In the genomic region with DNA sequence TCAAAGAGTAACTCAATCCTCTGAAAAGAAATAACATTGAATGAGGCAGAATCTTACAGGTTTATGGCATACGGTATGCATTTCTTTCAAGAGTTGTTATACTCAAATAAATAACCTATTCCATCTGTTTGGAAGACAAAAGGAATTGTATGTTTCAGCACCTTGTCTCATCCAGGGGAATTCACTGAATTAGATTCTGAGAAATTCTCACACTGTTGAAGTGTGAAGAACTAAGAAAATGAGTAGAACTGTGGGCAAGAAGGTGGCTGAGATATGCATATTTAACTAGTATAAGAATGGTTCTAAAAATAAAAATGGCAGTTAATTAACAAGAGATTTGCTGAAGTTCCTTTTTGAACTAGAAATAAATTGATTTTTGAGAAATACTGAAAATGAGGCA, we compare ENCODE assay signal across 32 cellular contexts.
"Had no signal": no experiment of that assay in that cellular context is flagged by ENCODE, and none has a peak within 500 bp of the region (broad histone marks: within the 10 kb centered on the region; RNA-seq: fewer than 3 reads in every experiment).

No MANE protein-coding gene starts in this region.

- H3K27ac Mint-ChIP-seq: dendritic cell treated with granulocyte-macrophage colony-stimulating factor and Interleukin-4, amounts not matched to agents 40 ng/mL and 50 ng/mL, for 4 days; endodermal cell; memory B cell; natural killer cell; stimulated activated memory B cell treated with anti-CD40 and anti-IgM and Interleukin-4, amounts not matched to agents 10 μg/mL and 1 μg/mL and 100 μg/mL, for 72 hours; type B pancreatic cell had no signal

- H3K4me3 ChIP-seq: colonic mucosa, esophagus muscularis mucosa, gastroesophageal sphincter, heart right ventricle, lung, ovary, psoas muscle, sigmoid colon, testis, tibial artery had no signal

- ATAC-seq: foreskin keratinocyte; gastroesophageal sphincter; heart right ventricle; left colon; left ventricle myocardium superior; natural killer cell; psoas muscle; right cardiac atrium; stimulated activated memory B cell treated with anti-CD40 and anti-IgM and Interleukin-4, amounts not matched to agents 10 μg/mL and 1 μg/mL and 100 μg/mL, for 72 hours; stimulated activated naive CD8-positive, alpha-beta T cell treated with anti-CD3 and anti-CD28 coated beads, Interleukin-15, Interleukin-2, amounts not matched to agents 100 U/mL and 50 U/mL, for 24 hours had no signal

- H3K4me1 ChIP-seq: colonic mucosa, esophagus muscularis mucosa, foreskin keratinocyte, gastroesophageal sphincter, heart right ventricle, psoas muscle, sigmoid colon, testis, tibial artery had no signal

- H3K9me3 Mint-ChIP-seq: dendritic cell treated with granulocyte-macrophage colony-stimulating factor and Interleukin-4, amounts not matched to agents 40 ng/mL and 50 ng/mL, for 4 days; endodermal cell; memory B cell; natural killer cell; stimulated activated memory B cell treated with anti-CD40 and anti-IgM and Interleukin-4, amounts not matched to agents 10 μg/mL and 1 μg/mL and 100 μg/mL, for 72 hours; type B pancreatic cell had no signal

- H3K36me3 Mint-ChIP-seq: memory B cell; natural killer cell; stimulated activated memory B cell treated with anti-CD40 and anti-IgM and Interleukin-4, amounts not matched to agents 10 μg/mL and 1 μg/mL and 100 μg/mL, for 72 hours; type B pancreatic cell had no signal

- H3K4me3 Mint-ChIP-seq: dendritic cell treated with granulocyte-macrophage colony-stimulating factor and Interleukin-4, amounts not matched to agents 40 ng/mL and 50 ng/mL, for 4 days; endodermal cell; memory B cell; natural killer cell; stimulated activated memory B cell treated with anti-CD40 and anti-IgM and Interleukin-4, amounts not matched to agents 10 μg/mL and 1 μg/mL and 100 μg/mL, for 72 hours; type B pancreatic cell had no signal

- H3K27ac ChIP-seq: colonic mucosa, epithelial cell of prostate, esophagus muscularis mucosa, foreskin keratinocyte, gastroesophageal sphincter, heart right ventricle, ovary, psoas muscle, sigmoid colon, testis, tibial artery had no signal

- H3K36me3 ChIP-seq: colonic mucosa, esophagus muscularis mucosa, gastroesophageal sphincter, heart right ventricle, ovary, sigmoid colon, tibial artery had no signal

- DNase-seq: colonic mucosa; effector CD8-positive, alpha-beta T cell; endodermal cell; foreskin keratinocyte; glutamatergic neuron; heart right ventricle; hippocampal formation; islet precursor cell; kidney glomerular epithelial cell; left colon; left ventricle myocardium superior; natural killer cell; occipital lobe; ovary; posterior cingulate gyrus; psoas muscle; right cardiac atrium; sigmoid colon; stimulated activated CD4-positive, alpha-beta T cell treated with anti-CD3 and anti-CD28 coated beads, Interleukin-2, amount 100 ng/mL, for 24 hours; stimulated activated CD4-positive, alpha-beta T cell treated with anti-CD3 and anti-CD28 coated beads, Interleukin-4, amount 100 ng/mL, for 24 hours; stimulated activated naive CD8-positive, alpha-beta T cell treated with anti-CD3 and anti-CD28 coated beads, Interleukin-15, Interleukin-2, amounts not matched to agents 100 U/mL and 50 U/mL, for 24 hours; substantia nigra; testis; tibial artery had no signal

- H3K4me1 Mint-ChIP-seq: memory B cell; natural killer cell; stimulated activated memory B cell treated with anti-CD40 and anti-IgM and Interleukin-4, amounts not matched to agents 10 μg/mL and 1 μg/mL and 100 μg/mL, for 72 hours had no signal

- H3K27me3 ChIP-seq: colonic mucosa, esophagus muscularis mucosa, foreskin keratinocyte, heart right ventricle, ovary, sigmoid colon, testis had no signal

- H3K27me3 Mint-ChIP-seq: type B pancreatic cell had no signal

- H3K9me3 ChIP-seq: colonic mucosa, esophagus muscularis mucosa, gastroesophageal sphincter, heart right ventricle, ovary, psoas muscle, sigmoid colon, testis, tibial artery had no signal
